21 cellular contexts compared by ENCODE assay signal in genomic region chr5:176593273-176593869, GRCh38. TPM values are rescaled to one million over a fixed set of nuclear protein-coding genes. Genes with fewer than 3 reads are reported as not detected.
DNase-seq lines count a peak whose midpoint lies in the region; ATAC-seq and TF ChIP-seq lines count a peak whose summit lies in the region.
"Had no signal": no experiment of that assay in that cellular context is flagged by ENCODE, and none has a peak within 500 bp of the region (broad histone marks: within the 10 kb centered on the region; RNA-seq: fewer than 3 reads in every experiment).

No MANE protein-coding gene starts in this region.

- H3K4me3 ChIP-seq in HCT116 (replicated peaks in 1 of 2; ENCODE audit: low read depth in 1 of 2, low read length in 2 of 2) (no peak overlapping the region), astrocyte of the cerebellum (ENCODE audit: low read depth, low read length) (no peak overlapping the region)
- H3K4me3 ChIP-seq: GM12878, K562 had no signal

- CTCF ChIA-PET in HCT116 (lab: Charles Lee): no interaction called here

- H3K4me1 ChIP-seq in HCT116 (ENCODE audit: control insufficient read depth in 1 of 2, insufficient read depth in 2 of 2, low read length in 2 of 2): no peaks in the 10 kb centered on the region
- H3K4me1 ChIP-seq: BE2C had no signal

- intact Hi-C loops in HCT116 (cut with micrococcal nuclease): no loop called here
- intact Hi-C loops in cardiac septum (cut with DNase I): no loop called here

- H3K4me2 ChIP-seq in HCT116 (ENCODE audit: low read length): no peak overlapping the region

- TF ChIP-seq POLR2A in HCT116 (IDR thresholded peaks at IDR 0.05; ENCODE audit: borderline replicate concordance, extremely low read depth, insufficient read depth, insufficient read length): no peak

- H3K27ac ChIP-seq in HCT116 (ENCODE audit: low read depth, low read length): no peak overlapping the region

- H3K9me3 ChIP-seq in HCT116 (ENCODE audit: control insufficient read depth in 1 of 2, insufficient read depth in 1 of 2, low read depth in 1 of 2, low read length in 2 of 2): peaks cover 0 to 8% of the 10 kb centered on the region in 2 experiments; a peak in 1 of 4 replicates
- H3K9me3 ChIP-seq: BE2C had no signal

- RAD21 ChIA-PET in HCT116 (lab: Charles Lee; ENCODE audit: low non-redundant PET in 1 of 2, low total read pairs in 2 of 2, uncharacterized antibody in 2 of 2, unreplicated experiment in 2 of 2): no interaction called here

- peak in 2 of 3 experiments; percentile 21 to 22; a peak in 2 of 6 replicates for TF ChIP-seq CTCF in HCT116 (IDR thresholded peaks at IDR 0.05 in 2 of 3, conservative IDR thresholded peaks at IDR 0.05 in 1 of 3; ENCODE audit: borderline replicate concordance in 1 of 3, insufficient read depth in 1 of 3, low read depth in 2 of 3, low read length in 2 of 3)
- TF ChIP-seq CTCF in astrocyte of the cerebellum (IDR thresholded peaks at IDR 0.05; ENCODE audit: low read depth, low read length, missing control alignments): peak; percentile 10
- no peak for TF ChIP-seq CTCF in neural crest cell (conservative IDR thresholded peaks at IDR 0.05)

- peaks cover 12% of the 10 kb centered on the region for H3K4me1 Mint-ChIP-seq in neural crest cell

- no peaks in the 10 kb centered on the region for H3K27me3 ChIP-seq in HCT116 (ENCODE audit: insufficient read depth, low read length)
- H3K27me3 ChIP-seq: BE2C had no signal

- H3K36me3 Mint-ChIP-seq in neural crest cell (ENCODE audit: low read depth): peaks cover 11% of the 10 kb centered on the region
- H3K36me3 Mint-ChIP-seq: CD4-positive, CD25-positive, alpha-beta regulatory T cell; CD8-positive, alpha-beta memory T cell had no signal

- no peak overlapping the region for H3K4me3 Mint-ChIP-seq in neural crest cell

- no peaks in the 10 kb centered on the region for H3K27me3 Mint-ChIP-seq in neural crest cell (ENCODE audit: low read depth)
- H3K27me3 Mint-ChIP-seq: CD4-positive, CD25-positive, alpha-beta regulatory T cell had no signal

- BruUV-seq in HCT116 (replicated peaks; lab: Mats Ljungman, UMichigan): no TSS peak

- no peak overlapping the region for H2AFZ ChIP-seq in HCT116 (ENCODE audit: low read depth, low read length, poor library complexity, severe bottlenecking)

- peak overlapping the region; percentile 60 for H3K27ac Mint-ChIP-seq in neural crest cell (ENCODE audit: unreplicated experiment)
- H3K27ac Mint-ChIP-seq: CD8-positive, alpha-beta memory T cell had no signal

- in situ Hi-C loops in astrocyte of the cerebellum (cut with HindIII; ENCODE audit: low sequenced_read_pairs): no loop called here

- TF ChIP-seq RAD21 in HCT116 (IDR thresholded peaks at IDR 0.05; ENCODE audit: low read depth): no peak

- POLR2A ChIA-PET in HCT116 (lab: Charles Lee): no interaction called here

- H3K9me2 ChIP-seq in HCT116 (ENCODE audit: insufficient read depth): no peaks in the 10 kb centered on the region

- no peaks in the 10 kb centered on the region for H4K20me1 ChIP-seq in HCT116 (ENCODE audit: insufficient read depth)

- peaks cover 2% of the 10 kb centered on the region for H3K9me3 Mint-ChIP-seq in neural crest cell
- H3K9me3 Mint-ChIP-seq: CD8-positive, alpha-beta memory T cell had no signal

- H3K79me2 ChIP-seq in HCT116 (ENCODE audit: insufficient read depth, low read length): no peaks in the 10 kb centered on the region

- H3K9ac ChIP-seq in HCT116 (ENCODE audit: low read length): no peak overlapping the region

- peaks cover 0 to 8% of the 10 kb centered on the region in 2 experiments; a peak in 2 of 4 replicates for H3K36me3 ChIP-seq in HCT116 (ENCODE audit: control insufficient read depth in 1 of 2, insufficient read depth in 2 of 2, low read length in 2 of 2)

- DNase-seq in HCT116 (ENCODE audit: low read depth, low spot score): no peak
- no peak for DNase-seq in astrocyte of the cerebellum (ENCODE audit: low read depth)
- DNase-seq in neural crest cell (ENCODE audit: low read depth, low spot score): no peak
- DNase-seq in cardiac septum (ENCODE audit: low spot score): no peak
- DNase-seq: ACHN; BE2C; C1 segment of cervical spinal cord; CD4-positive, CD25-positive, alpha-beta regulatory T cell; CD8-positive, alpha-beta memory T cell; COR-L47; DMS 273 treated with DMSO at 0.1 percent for 48 hours; DMS53; DND-41; EL; IMR-90 had no signal

- 0 out of 2 replicates have a peak, but pooled peaks have one; percentile 20 for ATAC-seq in HCT116
- no peak for ATAC-seq in HG03469 (IDR thresholded peaks at IDR 0.05; ENCODE audit: unreplicated experiment)
- ATAC-seq in HG02981 (IDR thresholded peaks at IDR 0.05; ENCODE audit: unreplicated experiment): no peak
- ATAC-seq: GM12878, K562 had no signal

TF ChIP-seq in HCT116, 20 proteins besides CTCF, POLR2A, EP300 and RAD21:
- TF ChIP-seq ATF3 (IDR thresholded peaks at IDR 0.05) (no peak), CBX3 (IDR thresholded peaks at IDR 0.05; ENCODE audit: low read depth) (no peak), YY1 (IDR thresholded peaks at IDR 0.05; ENCODE audit: extremely low read depth, insufficient replicate concordance, low read depth, low read length) (no peak), SIN3A (IDR thresholded peaks at IDR 0.05; ENCODE audit: low read depth) (no peak)
- TF ChIP-seq, protein P1, sequence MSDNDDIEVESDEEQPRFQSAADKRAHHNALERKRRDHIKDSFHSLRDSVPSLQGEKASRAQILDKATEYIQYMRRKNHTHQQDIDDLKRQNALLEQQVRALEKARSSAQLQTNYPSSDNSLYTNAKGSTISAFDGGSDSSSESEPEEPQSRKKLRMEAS (IDR thresholded peaks at IDR 0.05): no peak
- TF ChIP-seq, protein P2, sequence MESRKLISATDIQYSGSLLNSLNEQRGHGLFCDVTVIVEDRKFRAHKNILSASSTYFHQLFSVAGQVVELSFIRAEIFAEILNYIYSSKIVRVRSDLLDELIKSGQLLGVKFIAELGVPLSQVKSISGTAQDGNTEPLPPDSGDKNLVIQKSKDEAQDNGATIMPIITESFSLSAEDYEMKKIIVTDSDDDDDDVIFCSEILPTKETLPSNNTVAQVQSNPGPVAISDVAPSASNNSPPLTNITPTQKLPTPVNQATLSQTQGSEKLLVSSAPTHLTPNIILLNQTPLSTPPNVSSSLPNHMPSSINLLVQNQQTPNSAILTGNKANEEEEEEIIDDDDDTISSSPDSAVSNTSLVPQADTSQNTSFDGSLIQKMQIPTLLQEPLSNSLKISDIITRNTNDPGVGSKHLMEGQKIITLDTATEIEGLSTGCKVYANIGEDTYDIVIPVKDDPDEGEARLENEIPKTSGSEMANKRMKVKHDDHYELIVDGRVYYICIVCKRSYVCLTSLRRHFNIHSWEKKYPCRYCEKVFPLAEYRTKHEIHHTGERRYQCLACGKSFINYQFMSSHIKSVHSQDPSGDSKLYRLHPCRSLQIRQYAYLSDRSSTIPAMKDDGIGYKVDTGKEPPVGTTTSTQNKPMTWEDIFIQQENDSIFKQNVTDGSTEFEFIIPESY (IDR thresholded peaks at IDR 0.05; ENCODE audit: extremely low read depth, insufficient replicate concordance, low read length): no peak
TF ChIP-seq in HCT116: peak in this region for 0.

RNA-seq across cellular contexts. Expression of gene GPRIN1, which starts 16.6 kb away (rescaled TPM):
- total RNA-seq in HCT116 (2021; ENCODE audit: unreplicated experiment): 14.2 TPM
- polyA plus RNA-seq in HCT116 (2012): 6.1 and 7.6 TPM in 2 replicates
- total RNA-seq in neural crest cell: 35.9 and 39.0 TPM in 2 replicates
- 0.48 TPM for total RNA-seq in cardiac septum

RNA-seq across cellular contexts. Expression of gene SNCB, which starts 37.0 kb away (rescaled TPM):
- total RNA-seq in HCT116 (2021; ENCODE audit: unreplicated experiment): not detected
- polyA plus RNA-seq in HCT116 (2012): not detected in 2 replicates
- total RNA-seq in neural crest cell: 0.40 and 0.96 TPM in 2 replicates
- total RNA-seq in cardiac septum: 0.43 TPM
- total RNA-seq: CD4-positive, CD25-positive, alpha-beta regulatory T cell; CD8-positive, alpha-beta memory T cell; GM12878; IMR-90; K562 had no signal
- polyA plus RNA-seq: CD4-positive, CD25-positive, alpha-beta regulatory T cell; CD8-positive, alpha-beta memory T cell; K562 had no signal

RNA-seq across cellular contexts. Expression of gene EIF4E1B, which starts 37.1 kb away (rescaled TPM):
- 0.07 TPM for total RNA-seq in HCT116 (2021; ENCODE audit: unreplicated experiment)
- 0.17 and 0.22 TPM in 2 replicates for polyA plus RNA-seq in HCT116 (2012)
- total RNA-seq in neural crest cell: not detected in 2 replicates
- total RNA-seq in cardiac septum: not detected
- total RNA-seq: CD4-positive, CD25-positive, alpha-beta regulatory T cell; CD8-positive, alpha-beta memory T cell; G401; GM12878; H4; IMR-90; K562 had no signal
- polyA plus RNA-seq: CD4-positive, CD25-positive, alpha-beta regulatory T cell; CD8-positive, alpha-beta memory T cell; GM12878; IMR-90; K562 had no signal

RNA-seq across cellular contexts. Expression of gene CDHR2, which starts 44.2 kb away (rescaled TPM):
- total RNA-seq in HCT116 (2021; ENCODE audit: unreplicated experiment): 0.10 TPM
- 0.32 and 0.48 TPM in 2 replicates for polyA plus RNA-seq in HCT116 (2012)
- total RNA-seq in neural crest cell: not detected in 2 replicates
- total RNA-seq in cardiac septum: 0.51 TPM
- total RNA-seq: G401, H4, IMR-90 had no signal
- polyA plus RNA-seq: CD4-positive, CD25-positive, alpha-beta regulatory T cell; CD8-positive, alpha-beta memory T cell; IMR-90 had no signal

RNA-seq across cellular contexts. Expression of gene TSPAN17, which starts 53.9 kb away (rescaled TPM):
- total RNA-seq in HCT116 (2021; ENCODE audit: unreplicated experiment): 50.1 TPM
- 35.1 and 36.3 TPM in 2 replicates for polyA plus RNA-seq in HCT116 (2012)
- 38.8 and 40.9 TPM in 2 replicates for total RNA-seq in neural crest cell
- total RNA-seq in cardiac septum: 30.2 TPM

Comparison
In these comparisons a context has a peak if more than half of its experiments do, and no peak if none do; other contexts are left out.
1. RNA of gene GPRIN1, which starts 16.6 kb away (total RNA-seq): 35.9 to 39.0 TPM in neural crest cell and 14.2 TPM in HCT116 (single experiment); 0.48 TPM in cardiac septum (single experiment); every median in the first group is over 10 times any median in the second.